ENCODE assay signal across 8 cellular contexts in the genomic region with DNA sequence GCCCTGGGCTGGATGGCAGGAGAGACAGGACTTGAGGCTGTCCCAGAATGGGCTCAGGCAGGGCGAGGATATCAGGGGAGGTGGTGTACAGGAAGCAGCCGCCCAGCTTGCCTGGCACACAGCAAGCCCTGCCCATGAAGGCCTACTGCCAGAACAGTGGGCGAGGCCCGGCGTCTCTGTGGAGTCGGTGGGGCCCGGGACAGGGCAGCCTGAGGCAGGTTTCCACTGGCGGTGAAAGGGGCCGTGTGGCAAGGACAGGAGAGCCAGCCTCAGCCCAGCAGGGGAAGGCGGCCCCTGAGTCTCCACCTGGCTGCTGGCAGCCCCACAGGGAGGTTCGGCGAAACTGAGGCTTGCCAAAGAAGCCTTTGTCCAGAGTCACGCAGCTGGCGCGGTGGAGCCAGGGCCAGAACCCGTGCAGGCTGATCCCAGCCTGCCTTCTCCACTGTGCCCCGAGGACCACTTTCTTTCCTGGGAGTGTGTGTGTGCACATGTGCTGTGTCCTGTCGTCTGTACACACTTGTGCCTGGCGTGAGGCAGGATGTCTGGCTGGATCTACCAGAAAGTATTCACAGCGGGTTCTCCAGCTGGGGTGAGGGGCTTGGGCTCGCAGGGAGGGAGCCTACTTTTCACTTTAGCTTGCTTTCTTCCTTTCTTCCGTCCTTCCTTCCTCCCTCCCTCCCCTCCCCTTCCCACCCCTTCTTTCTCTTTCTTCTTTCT.
A peak's percentile ranks its signal among the peaks of the same experiment; 100 is the strongest.
DNase-seq lines count a peak whose midpoint lies in the region; ATAC-seq lines count a peak whose summit lies in the region.

No MANE protein-coding gene starts in this region.

- peak overlapping the region; percentile 85 to 89 for H3K4me3 Mint-ChIP-seq in stimulated activated naive B cell treated with anti-CD40 and anti-IgM and Interleukin-4, amounts not matched to agents 10 μg/mL and 1 μg/mL and 100 μg/mL, for 72 hours

- DNase-seq in ELF-1 (ENCODE audit: low read depth, low spot score) (peak; percentile 35), NCI-H1694 treated with DMSO at 0.1 percent for 48 hours (lab: John Stamatoyannopoulos, UW) (peak; percentile 31), DMS79 treated with DMSO at 0.1 percent for 48 hours (lab: John Stamatoyannopoulos, UW) (no peak)
- DNase-seq in activated CD8-positive, alpha-beta memory T cell treated with anti-CD3 and anti-CD28 coated beads for 24 hours, result peak; percentile 83
- no peak for DNase-seq in stimulated activated naive B cell treated with anti-CD40 and anti-IgM and Interleukin-4, amounts not matched to agents 10 μg/mL and 1 μg/mL and 100 μg/mL, for 72 hours

- peaks cover 46 to 68% of the 10 kb centered on the region in 2 donors for H3K4me1 Mint-ChIP-seq in stimulated activated naive B cell treated with anti-CD40 and anti-IgM and Interleukin-4, amounts not matched to agents 10 μg/mL and 1 μg/mL and 100 μg/mL, for 72 hours

- H3K9me3 Mint-ChIP-seq in stimulated activated naive B cell treated with anti-CD40 and anti-IgM and Interleukin-4, amounts not matched to agents 10 μg/mL and 1 μg/mL and 100 μg/mL, for 72 hours, result no peaks in the 10 kb centered on the region

- H3K36me3 ChIP-seq in endocrine pancreas (ENCODE audit: control insufficient read depth, insufficient read depth, low read length) (no peaks in the 10 kb centered on the region), mucosa of stomach (ENCODE audit: control insufficient read depth, insufficient read depth, low read length) (no peaks in the 10 kb centered on the region)

- H3K36me3 Mint-ChIP-seq in stimulated activated naive B cell treated with anti-CD40 and anti-IgM and Interleukin-4, amounts not matched to agents 10 μg/mL and 1 μg/mL and 100 μg/mL, for 72 hours, result peaks cover 8% of the 10 kb centered on the region in 2 donors

- peak overlapping the region; percentile 13 for H3K9ac ChIP-seq in endocrine pancreas (ENCODE audit: control insufficient read depth, insufficient read depth, low read length)
- peak overlapping the region; percentile 95 for H3K9ac ChIP-seq in mucosa of stomach (ENCODE audit: low read length)

- H3K27me3 ChIP-seq in endocrine pancreas (ENCODE audit: control insufficient read depth, insufficient read depth, low read length) (no peaks in the 10 kb centered on the region), mucosa of stomach (ENCODE audit: control insufficient read depth, insufficient read depth, low read length) (no peaks in the 10 kb centered on the region)

- peak; percentile 69 to 72 for ATAC-seq in stimulated activated naive B cell treated with anti-CD40 and anti-IgM and Interleukin-4, amounts not matched to agents 10 μg/mL and 1 μg/mL and 100 μg/mL, for 72 hours (replicated peaks)
- ATAC-seq in HG02571 (IDR thresholded peaks at IDR 0.05; ENCODE audit: unreplicated experiment), result no peak

- H3K4me3 ChIP-seq in endocrine pancreas (ENCODE audit: control insufficient read depth, insufficient read depth, low read length) (no peak overlapping the region), mucosa of stomach (ENCODE audit: low read length) (peak overlapping the region; percentile 96)

- no peaks in the 10 kb centered on the region for H3K9me3 ChIP-seq in endocrine pancreas (ENCODE audit: control insufficient read depth, low read length)
- H3K9me3 ChIP-seq in mucosa of stomach (ENCODE audit: control insufficient read depth, low read length), result no peaks in the 10 kb centered on the region

- H3K4me1 ChIP-seq in endocrine pancreas (ENCODE audit: control insufficient read depth, insufficient read depth, low read length), result no peaks in the 10 kb centered on the region
- H3K4me1 ChIP-seq in mucosa of stomach (ENCODE audit: control insufficient read depth, insufficient read depth, low read length), result peaks cover 47% of the 10 kb centered on the region

- no peaks in the 10 kb centered on the region for H3K27me3 Mint-ChIP-seq in stimulated activated naive B cell treated with anti-CD40 and anti-IgM and Interleukin-4, amounts not matched to agents 10 μg/mL and 1 μg/mL and 100 μg/mL, for 72 hours

- H3K27ac Mint-ChIP-seq in stimulated activated naive B cell treated with anti-CD40 and anti-IgM and Interleukin-4, amounts not matched to agents 10 μg/mL and 1 μg/mL and 100 μg/mL, for 72 hours, result peak overlapping the region; percentile 51

Comparison
In these comparisons a context has a peak if more than half of its experiments do, and no peak if none do; other contexts are left out.
1. DNase-seq: peak in ELF-1 (single experiment), NCI-H1694 treated with DMSO at 0.1 percent for 48 hours (single experiment) and activated CD8-positive, alpha-beta memory T cell treated with anti-CD3 and anti-CD28 coated beads for 24 hours (single experiment); none in stimulated activated naive B cell treated with anti-CD40 and anti-IgM and Interleukin-4, amounts not matched to agents 10 μg/mL and 1 μg/mL and 100 μg/mL, for 72 hours (single experiment) and DMS79 treated with DMSO at 0.1 percent for 48 hours (single experiment).